Comparison of ENCODE assay signal across 11 cellular contexts in the genomic region with DNA sequence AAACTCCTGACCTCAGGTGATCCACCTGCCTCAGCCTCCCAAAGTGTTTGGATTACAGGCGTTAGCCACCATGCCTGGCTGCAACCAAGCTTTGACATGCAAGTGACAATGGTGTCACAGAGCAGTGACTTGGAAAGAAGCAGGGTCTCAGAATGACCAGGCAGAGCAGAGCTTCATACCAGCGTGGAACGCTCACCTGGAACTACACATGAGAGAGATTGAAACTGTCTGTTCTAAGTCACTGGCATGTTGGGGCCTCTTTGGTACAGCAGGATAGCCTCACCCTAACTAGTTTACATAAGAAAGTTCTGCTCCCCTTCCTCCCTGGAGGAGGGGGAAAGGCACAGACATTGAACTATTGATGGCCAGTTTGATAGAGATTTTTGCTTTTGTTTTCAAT. TPM values are rescaled to one million over a fixed set of nuclear protein-coding genes. Genes with fewer than 3 reads are reported as not detected.
DNase-seq lines count a peak whose midpoint lies in the region; ATAC-seq and TF ChIP-seq lines count a peak whose summit lies in the region.
"Had no signal": no experiment of that assay in that cellular context is flagged by ENCODE, and none has a peak within 500 bp of the region (broad histone marks: within the 10 kb centered on the region; RNA-seq: fewer than 3 reads in every experiment).

No MANE protein-coding gene starts in this region.

- H3K9me3 Mint-ChIP-seq in activated T-helper 17 cell treated with anti-CD3 and anti-CD28 coated beads, Interleukin-2, amount 50 U/mL, for 72 hours: no peaks in the 10 kb centered on the region
- no peaks in the 10 kb centered on the region for H3K9me3 Mint-ChIP-seq in osteocyte (ENCODE audit: unreplicated experiment)

- no peaks in the 10 kb centered on the region for H3K27me3 Mint-ChIP-seq in activated T-helper 17 cell treated with anti-CD3 and anti-CD28 coated beads, Interleukin-2, amount 50 U/mL, for 72 hours
- peaks cover 7% of the 10 kb centered on the region for H3K27me3 Mint-ChIP-seq in osteocyte (ENCODE audit: unreplicated experiment)

- H3K4me3 Mint-ChIP-seq in activated T-helper 17 cell treated with anti-CD3 and anti-CD28 coated beads, Interleukin-2, amount 50 U/mL, for 72 hours: no peak overlapping the region
- H3K4me3 Mint-ChIP-seq in osteocyte (ENCODE audit: unreplicated experiment): no peak overlapping the region

- no peak for DNase-seq in DMS79 (lab: John Stamatoyannopoulos, UW)
- no peak for DNase-seq in osteocyte (ENCODE audit: extremely low spot score, unreplicated experiment)
- no peak for DNase-seq in HuH-7.5 (ENCODE audit: low spot score)
- no peak for DNase-seq in DMS53 (lab: John Stamatoyannopoulos, UW)
- DNase-seq: Kasumi-1, NCI-H2171, testis had no signal

- H3K4me1 Mint-ChIP-seq in activated T-helper 17 cell treated with anti-CD3 and anti-CD28 coated beads, Interleukin-2, amount 50 U/mL, for 72 hours: no peaks in the 10 kb centered on the region
- peaks cover 5% of the 10 kb centered on the region for H3K4me1 Mint-ChIP-seq in osteocyte (ENCODE audit: unreplicated experiment)

- no peaks in the 10 kb centered on the region for H3K36me3 Mint-ChIP-seq in activated T-helper 17 cell treated with anti-CD3 and anti-CD28 coated beads, Interleukin-2, amount 50 U/mL, for 72 hours (ENCODE audit: low read depth)
- no peaks in the 10 kb centered on the region for H3K36me3 Mint-ChIP-seq in osteocyte (ENCODE audit: unreplicated experiment)

- peak; percentile 83 for ATAC-seq in GM18498 (IDR thresholded peaks at IDR 0.05; ENCODE audit: unreplicated experiment)
- ATAC-seq in GM19455 (IDR thresholded peaks at IDR 0.05; ENCODE audit: unreplicated experiment): peak; percentile 73
- ATAC-seq in HG02852 (IDR thresholded peaks at IDR 0.05; ENCODE audit: unreplicated experiment): peak; percentile 90
- peak; percentile 24 for ATAC-seq in activated T-helper 17 cell treated with anti-CD3 and anti-CD28 coated beads, Interleukin-2, amount 50 U/mL, for 72 hours (replicated peaks)

- H3K27ac Mint-ChIP-seq in activated T-helper 17 cell treated with anti-CD3 and anti-CD28 coated beads, Interleukin-2, amount 50 U/mL, for 72 hours: no peak overlapping the region
- H3K27ac Mint-ChIP-seq in osteocyte (ENCODE audit: unreplicated experiment): no peak overlapping the region

- no peak for TF ChIP-seq CTCF in osteocyte (IDR thresholded peaks at IDR 0.05)

RNA-seq across cellular contexts. Expression of a gene that starts 47.5 kb away (rescaled TPM):
- total RNA-seq in activated T-helper 17 cell treated with anti-CD3 and anti-CD28 coated beads, Interleukin-2, amount 50 U/mL, for 72 hours: 10 to 100 TPM; 30.1 to 39.2 TPM
- 28.3 and 30.0 TPM in 2 replicates for total RNA-seq in osteocyte

Comparison
In these comparisons a context has a peak if more than half of its experiments do, and no peak if none do; other contexts are left out.
1. ATAC-seq: peak in every context shown above with its lines; median percentile 90 in HG02852; 83 in GM18498; 73 in GM19455; 24 in activated T-helper 17 cell treated with anti-CD3 and anti-CD28 coated beads, Interleukin-2, amount 50 U/mL, for 72 hours.